ENCODE assay signal across 25 cellular contexts in genomic region chr1:180232521-180233043, GRCh38. TPM values are rescaled to one million over a fixed set of nuclear protein-coding genes. Genes with fewer than 3 reads are reported as not detected.
A peak's percentile ranks its signal among the peaks of the same experiment; 100 is the strongest.
DNase-seq lines count a peak whose midpoint lies in the region; ATAC-seq and TF ChIP-seq lines count a peak whose summit lies in the region.
"Had no signal": no experiment of that assay in that cellular context is flagged by ENCODE, and none has a peak within 500 bp of the region (broad histone marks: within the 10 kb centered on the region; RNA-seq: fewer than 3 reads in every experiment).

No MANE protein-coding gene starts in this region.

- CTCF ChIA-PET in Calu3 (lab: Charles Lee): no interaction called here

- no peak overlapping the region for H2AK5ac ChIP-seq in mesendoderm (ENCODE audit: low read length)

- no peak overlapping the region for H3K23ac ChIP-seq in mesendoderm (ENCODE audit: low read length)

- H3K27ac Mint-ChIP-seq in Calu3 (ENCODE audit: unreplicated experiment): no peak overlapping the region
- H3K27ac Mint-ChIP-seq in T-helper 17 cell: no peak overlapping the region

- H3K36me3 Mint-ChIP-seq in Calu3 (ENCODE audit: insufficient read depth, unreplicated experiment) (peaks cover 36% of the 10 kb centered on the region), T-helper 17 cell (ENCODE audit: low read depth) (no peaks in the 10 kb centered on the region)
- H3K36me3 Mint-ChIP-seq: activated CD8-positive, alpha-beta memory T cell treated with anti-CD3 and anti-CD28 coated beads, Interleukin-2, amount 10 ng/mL, durations not matched to agents 7 days and 5 days; CD8-positive, alpha-beta memory T cell had no signal

- H4K5ac ChIP-seq in mesendoderm (ENCODE audit: low read length): no peak overlapping the region

- no peak overlapping the region for H4K8ac ChIP-seq in mesendoderm (ENCODE audit: low read depth, low read length)

- peaks cover 22% of the 10 kb centered on the region for H3K4me1 Mint-ChIP-seq in Calu3 (ENCODE audit: low read depth, unreplicated experiment)
- H3K4me1 Mint-ChIP-seq in T-helper 17 cell: peaks cover 15% of the 10 kb centered on the region

- no peaks in the 10 kb centered on the region for H3K79me2 ChIP-seq in mesendoderm (ENCODE audit: control insufficient read depth, insufficient read depth, low read length)

- WGBS in mesendoderm (ENCODE audit: extremely low coverage, insufficient coverage, low lambda C conversion rate): no CpG with 5 or more reads among the region's 11 CpGs

- H2BK5ac ChIP-seq in mesendoderm (ENCODE audit: low read length): no peak overlapping the region

- H3K4me3 ChIP-seq in mesendoderm (ENCODE audit: low read length) (no peak overlapping the region), upper lobe of right lung (no peak overlapping the region)
- H3K4me3 ChIP-seq: body of pancreas, GM12878, K562, lung had no signal

- ATAC-seq in T-helper 17 cell (no peak), HG02571 (IDR thresholded peaks at IDR 0.05; ENCODE audit: unreplicated experiment) (no peak), upper lobe of right lung (no peak), HG02884 (IDR thresholded peaks at IDR 0.05; ENCODE audit: unreplicated experiment) (no peak)
- ATAC-seq: activated CD8-positive, alpha-beta memory T cell treated with anti-CD3 and anti-CD28 coated beads, Interleukin-2, amount 10 ng/mL, durations not matched to agents 7 days and 5 days; body of pancreas; esophagus mucosa; GM12878; K562 had no signal

- DNase-seq in Calu3: no peak
- DNase-seq in T-helper 17 cell: no peak
- DNase-seq in mesendoderm: peak; percentile 19
- no peak for DNase-seq in upper lobe of right lung
- DNase-seq: activated CD4-positive, alpha-beta T cell treated with anti-CD3 and anti-CD28 coated beads for 4 hours; activated CD8-positive, alpha-beta memory T cell treated with anti-CD3 and anti-CD28 coated beads, Interleukin-2, amount 10 ng/mL, durations not matched to agents 7 days and 5 days; body of pancreas; CD8-positive, alpha-beta memory T cell; DMS79; effector CD8-positive, alpha-beta T cell; hippocampal formation; kidney; NCI-H1694 treated with DMSO at 0.1 percent for 48 hours; nucleus accumbens; stimulated activated CD4-positive, alpha-beta T cell treated with anti-CD3 and anti-CD28 coated beads, Interleukin-2, amount 100 ng/mL, for 48 hours; stimulated activated naive CD4-positive, alpha-beta T cell had no signal

- H2BK120ac ChIP-seq in mesendoderm (ENCODE audit: low read depth, low read length): no peak overlapping the region

- H3K79me1 ChIP-seq in mesendoderm (ENCODE audit: low read length): no peaks in the 10 kb centered on the region

- intact Hi-C loops in Calu3 (cut with micrococcal nuclease; ENCODE audit: unreplicated experiment): no loop called here
- intact Hi-C loops in upper lobe of right lung (cut with DNase I): no loop called here

- H3K9me3 ChIP-seq in ES-I3 (ENCODE audit: control insufficient read depth, insufficient read depth, low read length) (no peaks in the 10 kb centered on the region), T-helper 17 cell (ENCODE audit: control insufficient read depth, low read length, poor library complexity, severe bottlenecking) (no peaks in the 10 kb centered on the region), upper lobe of right lung (no peaks in the 10 kb centered on the region)
- H3K9me3 ChIP-seq: body of pancreas, thoracic aorta had no signal

- H3K27ac ChIP-seq in mesendoderm (ENCODE audit: low read depth, low read length): no peak overlapping the region
- H3K27ac ChIP-seq in upper lobe of right lung: no peak overlapping the region
- H3K27ac ChIP-seq: body of pancreas had no signal

- no TSS peak for BruUV-seq in Calu3 (replicated peaks; lab: Mats Ljungman, UMichigan)

- H3K4me3 Mint-ChIP-seq in Calu3 (ENCODE audit: low read depth, unreplicated experiment) (peak overlapping the region; percentile 79), T-helper 17 cell (peak overlapping the region; percentile 85)

- H3K18ac ChIP-seq in mesendoderm (ENCODE audit: low read length): no peak overlapping the region

- H3K4me2 ChIP-seq in mesendoderm (ENCODE audit: low read length): no peak overlapping the region

- H3K9me3 Mint-ChIP-seq in Calu3 (ENCODE audit: low read depth, unreplicated experiment): no peaks in the 10 kb centered on the region
- H3K9me3 Mint-ChIP-seq: CD8-positive, alpha-beta memory T cell had no signal

- H3K4me1 ChIP-seq in ES-I3 (ENCODE audit: insufficient read depth, low read length) (peaks cover 21% of the 10 kb centered on the region), mesendoderm (ENCODE audit: control insufficient read depth, low read depth, low read length) (no peaks in the 10 kb centered on the region), upper lobe of right lung (peaks cover 53% of the 10 kb centered on the region)

- TF ChIP-seq CTCF in Calu3 (IDR thresholded peaks at IDR 0.05; ENCODE audit: unreplicated experiment) (no peak), upper lobe of right lung (IDR thresholded peaks at IDR 0.05) (no peak)

- peak overlapping the region; percentile 14; the same call in 1 of the 2 replicates for H3K9ac ChIP-seq in ES-I3 (ENCODE audit: low read depth, low read length)
- no peak overlapping the region for H3K9ac ChIP-seq in mesendoderm (ENCODE audit: low read length)

- H3K36me3 ChIP-seq in ES-I3 (ENCODE audit: insufficient read depth, low read length): no peaks in the 10 kb centered on the region
- no peaks in the 10 kb centered on the region for H3K36me3 ChIP-seq in mesendoderm (ENCODE audit: control insufficient read depth, insufficient read depth, low read length)
- H3K36me3 ChIP-seq in upper lobe of right lung: no peaks in the 10 kb centered on the region
- H3K36me3 ChIP-seq: thoracic aorta had no signal

- H3K27me3 Mint-ChIP-seq in Calu3 (ENCODE audit: unreplicated experiment) (peaks cover 83% of the 10 kb centered on the region), T-helper 17 cell (peaks cover 75% of the 10 kb centered on the region)

- H3K56ac ChIP-seq in mesendoderm (ENCODE audit: low read length): no peak overlapping the region

- H2BK15ac ChIP-seq in mesendoderm (replicated peaks; ENCODE audit: low read depth): no peak overlapping the region

- no peak overlapping the region for H3K4ac ChIP-seq in mesendoderm (ENCODE audit: low read depth, low read length)

- H3K27me3 ChIP-seq in mesendoderm (ENCODE audit: insufficient read depth, low read length, poor library complexity): peaks cover 73% of the 10 kb centered on the region
- H3K27me3 ChIP-seq in upper lobe of right lung: peaks cover 99% of the 10 kb centered on the region

RNA-seq across cellular contexts. Expression of gene LHX4, which starts 2.5 kb away (rescaled TPM):
- total RNA-seq in Calu3 (2022) (0.05 and 0.19 TPM in 2 replicates), T-helper 17 cell (not detected), upper lobe of right lung (not detected)
- 0.21 TPM for polyA plus RNA-seq in mesendoderm (2013, experiment 1 of 2)
- 0.18 TPM for polyA plus RNA-seq in mesendoderm (2013, experiment 2 of 2)
- total RNA-seq: activated CD8-positive, alpha-beta memory T cell treated with anti-CD3 and anti-CD28 coated beads, Interleukin-2, amount 10 ng/mL, durations not matched to agents 7 days and 5 days; body of pancreas; CD8-positive, alpha-beta memory T cell; frontal cortex; GM12878; kidney; thoracic aorta had no signal
